Comparison of ENCODE assay signal across 8 cellular contexts in genomic region chr6:137927777-137928218, GRCh38.
DNase-seq lines count a peak whose midpoint lies in the region; ATAC-seq and TF ChIP-seq lines count a peak whose summit lies in the region.

No MANE protein-coding gene starts in this region.

- intact Hi-C loops in activated B cell treated with CpG ODN at 0.5 μM for 24 hours (cut with micrococcal nuclease), result loop anchor here (1.0 to 5.0 kb wide), 7 partner anchors 7 to 620 kb away; no protein-coding TSS in a partner anchor
- intact Hi-C loops in colonic mucosa (cut with DNase I), result no loop called here

- no peak for TF ChIP-seq CTCF in activated B cell treated with CpG ODN at 0.5 μM for 24 hours (IDR thresholded peaks at IDR 0.05)
- no peak for TF ChIP-seq CTCF in colonic mucosa (IDR thresholded peaks at IDR 0.05)

- no peaks in the 10 kb centered on the region for H4K20me1 ChIP-seq in BLaER1 treated with 17β-estradiol and CSF1 and Interleukin-3, amounts not matched to agents 10 nM and 100 nM

- H3K9me3 ChIP-seq in BLaER1 treated with 17β-estradiol and CSF1 and Interleukin-3, amounts not matched to agents 10 nM and 100 nM (replicated peaks in 1 of 11), result peaks cover 0 to 29% (median 16%) of the 10 kb centered on the region in 11 experiments; a peak in 13 of 22 replicates
- H3K9me3 ChIP-seq in colonic mucosa, result no peaks in the 10 kb centered on the region

- peaks cover 57% of the 10 kb centered on the region for H3K4me1 Mint-ChIP-seq in activated B cell treated with CpG ODN at 0.5 μM for 24 hours

- no peaks in the 10 kb centered on the region for H3K36me3 Mint-ChIP-seq in activated B cell treated with CpG ODN at 0.5 μM for 24 hours (ENCODE audit: low read depth)

- H3K4me3 Mint-ChIP-seq in activated B cell treated with CpG ODN at 0.5 μM for 24 hours, result peak overlapping the region; percentile 48

- H3K4me3 ChIP-seq in BLaER1 treated with 17β-estradiol and CSF1 and Interleukin-3, amounts not matched to agents 10 nM and 100 nM, result peak overlapping the region; percentile 8 to 43 (median 30); a peak in 11 of 20 replicates
- no peak overlapping the region for H3K4me3 ChIP-seq in colonic mucosa

- DNase-seq in activated B cell treated with CpG ODN at 0.5 μM for 24 hours (peak; percentile 51), colonic mucosa (peak; percentile 33), left lobe of liver (ENCODE audit: low spot score) (no peak), NCI-H1048 (lab: John Stamatoyannopoulos, UW) (no peak)
- DNase-seq in stimulated activated CD4-positive, alpha-beta T cell treated with anti-CD3 and anti-CD28 coated beads, TNF-alpha, amount 100 ng/mL, for 48 hours (ENCODE audit: low read depth in 3 of 3), result peak; percentile 59 to 73 (median 60)

- peak overlapping the region; percentile 85 for H3K27ac Mint-ChIP-seq in activated B cell treated with CpG ODN at 0.5 μM for 24 hours

- no peaks in the 10 kb centered on the region for H3K36me3 ChIP-seq in BLaER1 treated with 17β-estradiol and CSF1 and Interleukin-3, amounts not matched to agents 10 nM and 100 nM
- H3K36me3 ChIP-seq in colonic mucosa, result no peaks in the 10 kb centered on the region

- peak overlapping the region; percentile 74 to 86 (median 79) for H3K9ac ChIP-seq in BLaER1 treated with 17β-estradiol and CSF1 and Interleukin-3, amounts not matched to agents 10 nM and 100 nM
- no peak overlapping the region for H3K9ac ChIP-seq in colonic mucosa (ENCODE audit: low read depth in 2 of 2, low read length in 2 of 2)

- CTCF ChIA-PET in activated B cell treated with CpG ODN at 0.5 μM for 24 hours (lab: Charles Lee), result interaction anchor here (0.5 to 2.7 kb wide), 6 partner anchors 10 to 220 kb away, joined by 3 to 16 read pairs (median 8); no protein-coding TSS in a partner anchor

- peaks cover 65 to 86% (median 76%) of the 10 kb centered on the region in 10 experiments for H3K4me1 ChIP-seq in BLaER1 treated with 17β-estradiol and CSF1 and Interleukin-3, amounts not matched to agents 10 nM and 100 nM
- peaks cover 3% of the 10 kb centered on the region for H3K4me1 ChIP-seq in colonic mucosa

- ATAC-seq in GM19351 (IDR thresholded peaks at IDR 0.05; ENCODE audit: unreplicated experiment) (peak; percentile 84), HG03442 (IDR thresholded peaks at IDR 0.05; ENCODE audit: unreplicated experiment) (peak; percentile 86), activated B cell treated with CpG ODN at 0.5 μM for 24 hours (ENCODE audit: low read depth) (peak; percentile 95), left lobe of liver (no peak)

- H3K9me3 Mint-ChIP-seq in activated B cell treated with CpG ODN at 0.5 μM for 24 hours, result no peaks in the 10 kb centered on the region

- peak overlapping the region; percentile 71 to 94 (median 86) for H3K4me2 ChIP-seq in BLaER1 treated with 17β-estradiol and CSF1 and Interleukin-3, amounts not matched to agents 10 nM and 100 nM

- no peaks in the 10 kb centered on the region for H3K27me3 ChIP-seq in BLaER1 treated with 17β-estradiol and CSF1 and Interleukin-3, amounts not matched to agents 10 nM and 100 nM
- no peaks in the 10 kb centered on the region for H3K27me3 ChIP-seq in colonic mucosa

- POLR2A ChIA-PET in activated B cell treated with CpG ODN at 0.5 μM for 24 hours (lab: Charles Lee), result interaction anchor here (0.5 to 3.5 kb wide), 10 partner anchors 12 to 138 kb away, joined by 3 to 36 read pairs (median 4); partner anchors contain the start of gene TNFAIP3

- no peaks in the 10 kb centered on the region for H3K27me3 Mint-ChIP-seq in activated B cell treated with CpG ODN at 0.5 μM for 24 hours

- peak overlapping the region; percentile 78 to 96 (median 91); a peak in 21 of 22 replicates for H3K27ac ChIP-seq in BLaER1 treated with 17β-estradiol and CSF1 and Interleukin-3, amounts not matched to agents 10 nM and 100 nM
- no peak overlapping the region for H3K27ac ChIP-seq in colonic mucosa

Comparison
In these comparisons a context has a peak if more than half of its experiments do, and no peak if none do; other contexts are left out.
1. H3K9ac ChIP-seq: peak in BLaER1 treated with 17β-estradiol and CSF1 and Interleukin-3, amounts not matched to agents 10 nM and 100 nM (11 of 11); none in colonic mucosa (0 of 2).
2. DNase-seq: peak in activated B cell treated with CpG ODN at 0.5 μM for 24 hours (single experiment), colonic mucosa (single experiment) and stimulated activated CD4-positive, alpha-beta T cell treated with anti-CD3 and anti-CD28 coated beads, TNF-alpha, amount 100 ng/mL, for 48 hours (3 of 3); none in left lobe of liver (single experiment) and NCI-H1048 (single experiment).